Comparison of ENCODE assay signal across 10 cellular contexts in the genomic region with DNA sequence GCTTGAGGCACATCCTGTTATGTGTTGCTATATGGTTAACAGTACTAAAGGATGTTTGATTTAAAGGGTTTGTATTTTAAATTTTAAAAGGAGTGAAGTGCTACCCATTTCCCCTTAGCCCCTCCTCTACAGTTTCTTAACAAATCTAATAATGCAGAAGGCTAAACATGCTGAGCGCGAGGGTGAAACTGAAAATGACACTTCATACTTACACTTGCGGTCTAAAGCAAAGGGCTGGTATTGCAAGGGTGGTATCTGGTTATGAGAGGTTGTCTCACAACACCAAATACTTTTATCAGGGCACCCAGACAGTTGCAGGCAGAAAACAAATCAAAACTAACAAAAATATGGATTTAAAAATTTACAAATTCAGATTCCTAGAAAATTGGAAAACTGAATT.
DNase-seq lines count a peak whose midpoint lies in the region; ATAC-seq and TF ChIP-seq lines count a peak whose summit lies in the region.
"Had no signal": no experiment of that assay in that cellular context is flagged by ENCODE, and none has a peak within 500 bp of the region (broad histone marks: within the 10 kb centered on the region; RNA-seq: fewer than 3 reads in every experiment).

No MANE protein-coding gene starts in this region.

- ATAC-seq in GM21825 (IDR thresholded peaks at IDR 0.05; ENCODE audit: unreplicated experiment) (peak; percentile 85), HG03575 (IDR thresholded peaks at IDR 0.05; ENCODE audit: extremely low read depth, insufficient number of reproducible peaks, low FRiP score, unreplicated experiment) (peak; percentile 61), omental fat pad (ENCODE audit: low FRiP score) (no peak)
- peak; percentile 89 to 93 for ATAC-seq in natural killer cell treated with Interleukin-12 subunit alpha and Interleukin-12 subunit beta and Interleukin-15 and Interleukin-18, amount 100 ng/mL, for 72 hours

- DNase-seq in activated naive CD4-positive, alpha-beta T cell treated with Interleukin-2 at 50 U/mL for 16 hours: peak; percentile 32
- DNase-seq in activated naive CD4-positive, alpha-beta T cell treated with anti-CD3 and anti-CD28 coated beads, Interleukin-2, amount 50 U/mL, for 16 hours: no peak
- peak; percentile 75 for DNase-seq in natural killer cell treated with Interleukin-12 subunit alpha and Interleukin-12 subunit beta and Interleukin-15 and Interleukin-18, amount 100 ng/mL, for 72 hours (ENCODE audit: low spot score)
- DNase-seq in omental fat pad (ENCODE audit: low spot score) (no peak), HK-2 (ENCODE audit: unreplicated experiment) (no peak), smooth muscle cell (lab: John Stamatoyannopoulos, UW; ENCODE audit: unreplicated experiment) (no peak)
- DNase-seq: colonic mucosa had no signal

- no peaks in the 10 kb centered on the region for H3K36me3 ChIP-seq in smooth muscle cell (ENCODE audit: low read depth)
- H3K36me3 ChIP-seq: colonic mucosa had no signal

- H3K9me3 ChIP-seq in smooth muscle cell (replicated peaks; ENCODE audit: low read depth): no peaks in the 10 kb centered on the region
- H3K9me3 ChIP-seq: colonic mucosa, neutrophil had no signal

- no peaks in the 10 kb centered on the region for H3K27me3 ChIP-seq in smooth muscle cell (ENCODE audit: low read depth)
- H3K27me3 ChIP-seq: colonic mucosa, neutrophil had no signal

- H3K4me2 ChIP-seq in smooth muscle cell: no peak overlapping the region

- peaks cover 16% of the 10 kb centered on the region for H4K20me1 ChIP-seq in smooth muscle cell (ENCODE audit: low read depth)

- H3K36me3 Mint-ChIP-seq in natural killer cell treated with Interleukin-12 subunit alpha and Interleukin-12 subunit beta and Interleukin-15 and Interleukin-18, amount 100 ng/mL, for 72 hours: no peaks in the 10 kb centered on the region

- no peak overlapping the region for H3K27ac ChIP-seq in smooth muscle cell (ENCODE audit: low read depth)
- H3K27ac ChIP-seq: colonic mucosa, neutrophil had no signal

- no peak overlapping the region for H3K9ac ChIP-seq in smooth muscle cell (ENCODE audit: low read depth)

- no peaks in the 10 kb centered on the region for H3K4me1 ChIP-seq in smooth muscle cell (ENCODE audit: low read depth)
- H3K4me1 ChIP-seq: colonic mucosa had no signal

- WGBS in smooth muscle cell (ENCODE audit: low lambda C conversion rate): 82% methylated on average over 3 of the region's 3 CpGs

- H3K4me3 Mint-ChIP-seq in natural killer cell treated with Interleukin-12 subunit alpha and Interleukin-12 subunit beta and Interleukin-15 and Interleukin-18, amount 100 ng/mL, for 72 hours: peak overlapping the region; percentile 42

- H3K79me2 ChIP-seq in smooth muscle cell (ENCODE audit: low read depth): peaks cover 68% of the 10 kb centered on the region

- no peak overlapping the region for H2AFZ ChIP-seq in smooth muscle cell (ENCODE audit: low read depth)

- no peaks in the 10 kb centered on the region for H3F3A ChIP-seq in smooth muscle cell (ENCODE audit: low read depth)

- no peaks in the 10 kb centered on the region for H3K9me3 Mint-ChIP-seq in natural killer cell treated with Interleukin-12 subunit alpha and Interleukin-12 subunit beta and Interleukin-15 and Interleukin-18, amount 100 ng/mL, for 72 hours

- H3K27me3 Mint-ChIP-seq in natural killer cell treated with Interleukin-12 subunit alpha and Interleukin-12 subunit beta and Interleukin-15 and Interleukin-18, amount 100 ng/mL, for 72 hours: peaks cover 19 to 26% of the 10 kb centered on the region in 2 donors

- TF ChIP-seq CTCF in omental fat pad (IDR thresholded peaks at IDR 0.05) (no peak), smooth muscle cell (IDR thresholded peaks at IDR 0.05; ENCODE audit: borderline replicate concordance, insufficient read depth, poor library complexity, severe bottlenecking) (no peak)

- peaks cover 24 to 37% of the 10 kb centered on the region in 2 donors for H3K4me1 Mint-ChIP-seq in natural killer cell treated with Interleukin-12 subunit alpha and Interleukin-12 subunit beta and Interleukin-15 and Interleukin-18, amount 100 ng/mL, for 72 hours (ENCODE audit: low read depth in 2 of 2)

- no peak overlapping the region for H3K4me3 ChIP-seq in smooth muscle cell
- H3K4me3 ChIP-seq: colonic mucosa had no signal

- H3K27ac Mint-ChIP-seq in natural killer cell treated with Interleukin-12 subunit alpha and Interleukin-12 subunit beta and Interleukin-15 and Interleukin-18, amount 100 ng/mL, for 72 hours: no peak overlapping the region

Comparison
In these comparisons a context has a peak if more than half of its experiments do, and no peak if none do; other contexts are left out.
1. DNase-seq: peak in activated naive CD4-positive, alpha-beta T cell treated with Interleukin-2 at 50 U/mL for 16 hours (single experiment) and natural killer cell treated with Interleukin-12 subunit alpha and Interleukin-12 subunit beta and Interleukin-15 and Interleukin-18, amount 100 ng/mL, for 72 hours (single experiment); none in activated naive CD4-positive, alpha-beta T cell treated with anti-CD3 and anti-CD28 coated beads, Interleukin-2, amount 50 U/mL, for 16 hours (single experiment), omental fat pad (single experiment), HK-2 (single experiment) and smooth muscle cell (single experiment).